In genomic region chr7:44123190-44124003, GRCh38 we compare ENCODE assay signal across 1 cellular context.
TF ChIP-seq lines count a peak whose summit lies in the region.

TSS of gene POLD2 (minus strand) at chr7:44123548. CDS start at chr7:44122053, 1,495 bp downstream.

TF ChIP-seq in K562, 482 proteins besides CTCF, POLR2A, EP300 and RAD21 (continued from another document and continues in another):
- TF ChIP-seq, protein P1, sequence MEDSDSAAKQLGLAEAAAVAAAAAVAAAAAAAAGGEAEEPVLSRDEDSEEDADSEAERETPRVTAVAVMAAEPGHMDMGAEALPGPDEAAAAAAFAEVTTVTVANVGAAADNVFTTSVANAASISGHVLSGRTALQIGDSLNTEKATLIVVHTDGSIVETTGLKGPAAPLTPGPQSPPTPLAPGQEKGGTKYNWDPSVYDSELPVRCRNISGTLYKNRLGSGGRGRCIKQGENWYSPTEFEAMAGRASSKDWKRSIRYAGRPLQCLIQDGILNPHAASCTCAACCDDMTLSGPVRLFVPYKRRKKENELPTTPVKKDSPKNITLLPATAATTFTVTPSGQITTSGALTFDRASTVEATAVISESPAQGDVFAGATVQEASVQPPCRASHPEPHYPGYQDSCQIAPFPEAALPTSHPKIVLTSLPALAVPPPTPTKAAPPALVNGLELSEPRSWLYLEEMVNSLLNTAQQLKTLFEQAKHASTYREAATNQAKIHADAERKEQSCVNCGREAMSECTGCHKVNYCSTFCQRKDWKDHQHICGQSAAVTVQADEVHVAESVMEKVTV (CRISPR knock-in tag; IDR thresholded peaks at IDR 0.05) = no peak
- TF ChIP-seq MXD1 (CRISPR knock-in tag; IDR thresholded peaks at IDR 0.05; ENCODE audit: borderline replicate concordance, poor library complexity, severe bottlenecking) (peak; percentile 61), ZNF133 (CRISPR knock-in tag; IDR thresholded peaks at IDR 0.05) (no peak), NUFIP1 (IDR thresholded peaks at IDR 0.05; ENCODE audit: partially characterized antibody) (peak; percentile 38), HIVEP1 (CRISPR knock-in tag; IDR thresholded peaks at IDR 0.05) (no peak), MITF (IDR thresholded peaks at IDR 0.05) (no peak), HEY1 (CRISPR knock-in tag; IDR thresholded peaks at IDR 0.05; ENCODE audit: borderline replicate concordance) (no peak), MAZ (CRISPR knock-in tag; conservative IDR thresholded peaks at IDR 0.05 in 1 of 2, IDR thresholded peaks at IDR 0.05 in 1 of 2) (peak; percentile 75 to 79; a peak in 2 of 4 replicates), ZNF696 (CRISPR knock-in tag; conservative IDR thresholded peaks at IDR 0.05) (no peak), ZFP36 (IDR thresholded peaks at IDR 0.05; ENCODE audit: low read depth, low read length, partially characterized antibody) (no peak), SMARCA4 (IDR thresholded peaks at IDR 0.05) (no peak), SMARCB1 (IDR thresholded peaks at IDR 0.05; ENCODE audit: insufficient read length, low read depth) (no peak), JUND (IDR thresholded peaks at IDR 0.05; ENCODE audit: borderline replicate concordance, low read depth, low read length) (0 out of 2 replicates have a peak, but pooled peaks have one; percentile 21), JUND (tag; IDR thresholded peaks at IDR 0.05; ENCODE audit: borderline replicate concordance, low read depth, low read length) (no peak), EGR1 (conservative IDR thresholded peaks at IDR 0.05) (peak; percentile 13; the same call in 1 of the 2 replicates), NFE2L1 (tag; IDR thresholded peaks at IDR 0.05; ENCODE audit: borderline replicate concordance, low read depth) (no peak), OTX1 (CRISPR knock-in tag; IDR thresholded peaks at IDR 0.05) (no peak; the same call in 1 of the 2 replicates), RFX5 (IDR thresholded peaks at IDR 0.05; ENCODE audit: low read depth, low read length) (peak; percentile 86), MEF2A (IDR thresholded peaks at IDR 0.05; ENCODE audit: control insufficient read depth, low read depth, low read length) (no peak), FOXA3 (CRISPR knock-in tag; conservative IDR thresholded peaks at IDR 0.05 in 1 of 2, IDR thresholded peaks at IDR 0.05 in 1 of 2) (no peak), HMGN3 (IDR thresholded peaks at IDR 0.05; ENCODE audit: borderline replicate concordance, extremely low read depth, insufficient read length, low read depth, low read length) (peak; percentile 71), SREBF2 (CRISPR knock-in tag; IDR thresholded peaks at IDR 0.05) (no peak), POLR3A (IDR thresholded peaks at IDR 0.05; ENCODE audit: borderline replicate concordance, extremely low read depth, insufficient read depth, insufficient read length) (no peak), PHF8 (IDR thresholded peaks at IDR 0.05; ENCODE audit: borderline replicate concordance, low read length) (peak; percentile 94), ETV5 (CRISPR knock-in tag; IDR thresholded peaks at IDR 0.05; ENCODE audit: low read depth) (peak; percentile 27; the same call in 1 of the 2 replicates), STAT5A (IDR thresholded peaks at IDR 0.05; ENCODE audit: borderline replicate concordance, low read length) (no peak)
- TF ChIP-seq, protein P2, sequence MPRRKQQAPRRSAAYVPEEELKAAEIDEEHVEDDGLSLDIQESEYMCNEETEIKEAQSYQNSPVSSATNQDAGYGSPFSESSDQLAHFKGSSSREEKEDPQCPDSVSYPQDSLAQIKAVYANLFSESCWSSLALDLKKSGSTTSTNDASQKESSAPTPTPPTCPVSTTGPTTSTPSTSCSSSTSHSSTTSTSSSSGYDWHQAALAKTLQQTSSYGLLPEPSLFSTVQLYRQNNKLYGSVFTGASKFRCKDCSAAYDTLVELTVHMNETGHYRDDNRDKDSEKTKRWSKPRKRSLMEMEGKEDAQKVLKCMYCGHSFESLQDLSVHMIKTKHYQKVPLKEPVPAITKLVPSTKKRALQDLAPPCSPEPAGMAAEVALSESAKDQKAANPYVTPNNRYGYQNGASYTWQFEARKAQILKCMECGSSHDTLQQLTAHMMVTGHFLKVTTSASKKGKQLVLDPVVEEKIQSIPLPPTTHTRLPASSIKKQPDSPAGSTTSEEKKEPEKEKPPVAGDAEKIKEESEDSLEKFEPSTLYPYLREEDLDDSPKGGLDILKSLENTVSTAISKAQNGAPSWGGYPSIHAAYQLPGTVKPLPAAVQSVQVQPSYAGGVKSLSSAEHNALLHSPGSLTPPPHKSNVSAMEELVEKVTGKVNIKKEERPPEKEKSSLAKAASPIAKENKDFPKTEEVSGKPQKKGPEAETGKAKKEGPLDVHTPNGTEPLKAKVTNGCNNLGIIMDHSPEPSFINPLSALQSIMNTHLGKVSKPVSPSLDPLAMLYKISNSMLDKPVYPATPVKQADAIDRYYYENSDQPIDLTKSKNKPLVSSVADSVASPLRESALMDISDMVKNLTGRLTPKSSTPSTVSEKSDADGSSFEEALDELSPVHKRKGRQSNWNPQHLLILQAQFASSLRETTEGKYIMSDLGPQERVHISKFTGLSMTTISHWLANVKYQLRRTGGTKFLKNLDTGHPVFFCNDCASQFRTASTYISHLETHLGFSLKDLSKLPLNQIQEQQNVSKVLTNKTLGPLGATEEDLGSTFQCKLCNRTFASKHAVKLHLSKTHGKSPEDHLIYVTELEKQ (CRISPR knock-in tag; IDR thresholded peaks at IDR 0.05) = no peak
- TF ChIP-seq, protein P3, sequence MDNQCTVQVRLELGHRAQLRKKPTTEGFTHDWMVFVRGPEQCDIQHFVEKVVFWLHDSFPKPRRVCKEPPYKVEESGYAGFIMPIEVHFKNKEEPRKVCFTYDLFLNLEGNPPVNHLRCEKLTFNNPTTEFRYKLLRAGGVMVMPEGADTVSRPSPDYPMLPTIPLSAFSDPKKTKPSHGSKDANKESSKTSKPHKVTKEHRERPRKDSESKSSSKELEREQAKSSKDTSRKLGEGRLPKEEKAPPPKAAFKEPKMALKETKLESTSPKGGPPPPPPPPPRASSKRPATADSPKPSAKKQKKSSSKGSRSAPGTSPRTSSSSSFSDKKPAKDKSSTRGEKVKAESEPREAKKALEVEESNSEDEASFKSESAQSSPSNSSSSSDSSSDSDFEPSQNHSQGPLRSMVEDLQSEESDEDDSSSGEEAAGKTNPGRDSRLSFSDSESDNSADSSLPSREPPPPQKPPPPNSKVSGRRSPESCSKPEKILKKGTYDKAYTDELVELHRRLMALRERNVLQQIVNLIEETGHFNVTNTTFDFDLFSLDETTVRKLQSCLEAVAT (IDR thresholded peaks at IDR 0.05) = no peak
- TF ChIP-seq, protein P4, sequence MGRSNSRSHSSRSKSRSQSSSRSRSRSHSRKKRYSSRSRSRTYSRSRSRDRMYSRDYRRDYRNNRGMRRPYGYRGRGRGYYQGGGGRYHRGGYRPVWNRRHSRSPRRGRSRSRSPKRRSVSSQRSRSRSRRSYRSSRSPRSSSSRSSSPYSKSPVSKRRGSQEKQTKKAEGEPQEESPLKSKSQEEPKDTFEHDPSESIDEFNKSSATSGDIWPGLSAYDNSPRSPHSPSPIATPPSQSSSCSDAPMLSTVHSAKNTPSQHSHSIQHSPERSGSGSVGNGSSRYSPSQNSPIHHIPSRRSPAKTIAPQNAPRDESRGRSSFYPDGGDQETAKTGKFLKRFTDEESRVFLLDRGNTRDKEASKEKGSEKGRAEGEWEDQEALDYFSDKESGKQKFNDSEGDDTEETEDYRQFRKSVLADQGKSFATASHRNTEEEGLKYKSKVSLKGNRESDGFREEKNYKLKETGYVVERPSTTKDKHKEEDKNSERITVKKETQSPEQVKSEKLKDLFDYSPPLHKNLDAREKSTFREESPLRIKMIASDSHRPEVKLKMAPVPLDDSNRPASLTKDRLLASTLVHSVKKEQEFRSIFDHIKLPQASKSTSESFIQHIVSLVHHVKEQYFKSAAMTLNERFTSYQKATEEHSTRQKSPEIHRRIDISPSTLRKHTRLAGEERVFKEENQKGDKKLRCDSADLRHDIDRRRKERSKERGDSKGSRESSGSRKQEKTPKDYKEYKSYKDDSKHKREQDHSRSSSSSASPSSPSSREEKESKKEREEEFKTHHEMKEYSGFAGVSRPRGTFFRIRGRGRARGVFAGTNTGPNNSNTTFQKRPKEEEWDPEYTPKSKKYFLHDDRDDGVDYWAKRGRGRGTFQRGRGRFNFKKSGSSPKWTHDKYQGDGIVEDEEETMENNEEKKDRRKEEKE (IDR thresholded peaks at IDR 0.05; ENCODE audit: borderline replicate concordance in 1 of 2, control insufficient read depth in 1 of 2, low read depth in 2 of 2, low read length in 1 of 2) = no peak
- TF ChIP-seq, protein P5, sequence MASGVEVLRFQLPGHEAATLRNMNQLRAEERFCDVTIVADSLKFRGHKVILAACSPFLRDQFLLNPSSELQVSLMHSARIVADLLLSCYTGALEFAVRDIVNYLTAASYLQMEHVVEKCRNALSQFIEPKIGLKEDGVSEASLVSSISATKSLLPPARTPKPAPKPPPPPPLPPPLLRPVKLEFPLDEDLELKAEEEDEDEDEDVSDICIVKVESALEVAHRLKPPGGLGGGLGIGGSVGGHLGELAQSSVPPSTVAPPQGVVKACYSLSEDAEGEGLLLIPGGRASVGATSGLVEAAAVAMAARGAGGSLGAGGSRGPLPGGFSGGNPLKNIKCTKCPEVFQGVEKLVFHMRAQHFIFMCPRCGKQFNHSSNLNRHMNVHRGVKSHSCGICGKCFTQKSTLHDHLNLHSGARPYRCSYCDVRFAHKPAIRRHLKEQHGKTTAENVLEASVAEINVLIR (CRISPR knock-in tag; IDR thresholded peaks at IDR 0.05) = no peak
- TF ChIP-seq, protein P6, sequence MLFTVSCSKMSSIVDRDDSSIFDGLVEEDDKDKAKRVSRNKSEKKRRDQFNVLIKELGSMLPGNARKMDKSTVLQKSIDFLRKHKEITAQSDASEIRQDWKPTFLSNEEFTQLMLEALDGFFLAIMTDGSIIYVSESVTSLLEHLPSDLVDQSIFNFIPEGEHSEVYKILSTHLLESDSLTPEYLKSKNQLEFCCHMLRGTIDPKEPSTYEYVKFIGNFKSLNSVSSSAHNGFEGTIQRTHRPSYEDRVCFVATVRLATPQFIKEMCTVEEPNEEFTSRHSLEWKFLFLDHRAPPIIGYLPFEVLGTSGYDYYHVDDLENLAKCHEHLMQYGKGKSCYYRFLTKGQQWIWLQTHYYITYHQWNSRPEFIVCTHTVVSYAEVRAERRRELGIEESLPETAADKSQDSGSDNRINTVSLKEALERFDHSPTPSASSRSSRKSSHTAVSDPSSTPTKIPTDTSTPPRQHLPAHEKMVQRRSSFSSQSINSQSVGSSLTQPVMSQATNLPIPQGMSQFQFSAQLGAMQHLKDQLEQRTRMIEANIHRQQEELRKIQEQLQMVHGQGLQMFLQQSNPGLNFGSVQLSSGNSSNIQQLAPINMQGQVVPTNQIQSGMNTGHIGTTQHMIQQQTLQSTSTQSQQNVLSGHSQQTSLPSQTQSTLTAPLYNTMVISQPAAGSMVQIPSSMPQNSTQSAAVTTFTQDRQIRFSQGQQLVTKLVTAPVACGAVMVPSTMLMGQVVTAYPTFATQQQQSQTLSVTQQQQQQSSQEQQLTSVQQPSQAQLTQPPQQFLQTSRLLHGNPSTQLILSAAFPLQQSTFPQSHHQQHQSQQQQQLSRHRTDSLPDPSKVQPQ (CRISPR knock-in tag; IDR thresholded peaks at IDR 0.05; ENCODE audit: borderline replicate concordance) = no peak
- TF ChIP-seq, protein P7, sequence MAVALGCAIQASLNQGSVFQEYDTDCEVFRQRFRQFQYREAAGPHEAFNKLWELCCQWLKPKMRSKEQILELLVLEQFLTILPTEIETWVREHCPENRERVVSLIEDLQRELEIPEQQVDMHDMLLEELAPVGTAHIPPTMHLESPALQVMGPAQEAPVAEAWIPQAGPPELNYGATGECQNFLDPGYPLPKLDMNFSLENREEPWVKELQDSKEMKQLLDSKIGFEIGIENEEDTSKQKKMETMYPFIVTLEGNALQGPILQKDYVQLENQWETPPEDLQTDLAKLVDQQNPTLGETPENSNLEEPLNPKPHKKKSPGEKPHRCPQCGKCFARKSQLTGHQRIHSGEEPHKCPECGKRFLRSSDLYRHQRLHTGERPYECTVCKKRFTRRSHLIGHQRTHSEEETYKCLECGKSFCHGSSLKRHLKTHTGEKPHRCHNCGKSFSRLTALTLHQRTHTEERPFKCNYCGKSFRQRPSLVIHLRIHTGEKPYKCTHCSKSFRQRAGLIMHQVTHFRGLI (CRISPR knock-in tag; IDR thresholded peaks at IDR 0.05) = no peak
- TF ChIP-seq, protein P8, sequence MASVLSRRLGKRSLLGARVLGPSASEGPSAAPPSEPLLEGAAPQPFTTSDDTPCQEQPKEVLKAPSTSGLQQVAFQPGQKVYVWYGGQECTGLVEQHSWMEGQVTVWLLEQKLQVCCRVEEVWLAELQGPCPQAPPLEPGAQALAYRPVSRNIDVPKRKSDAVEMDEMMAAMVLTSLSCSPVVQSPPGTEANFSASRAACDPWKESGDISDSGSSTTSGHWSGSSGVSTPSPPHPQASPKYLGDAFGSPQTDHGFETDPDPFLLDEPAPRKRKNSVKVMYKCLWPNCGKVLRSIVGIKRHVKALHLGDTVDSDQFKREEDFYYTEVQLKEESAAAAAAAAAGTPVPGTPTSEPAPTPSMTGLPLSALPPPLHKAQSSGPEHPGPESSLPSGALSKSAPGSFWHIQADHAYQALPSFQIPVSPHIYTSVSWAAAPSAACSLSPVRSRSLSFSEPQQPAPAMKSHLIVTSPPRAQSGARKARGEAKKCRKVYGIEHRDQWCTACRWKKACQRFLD (CRISPR knock-in tag; IDR thresholded peaks at IDR 0.05) = no peak
- TF ChIP-seq, protein P9, sequence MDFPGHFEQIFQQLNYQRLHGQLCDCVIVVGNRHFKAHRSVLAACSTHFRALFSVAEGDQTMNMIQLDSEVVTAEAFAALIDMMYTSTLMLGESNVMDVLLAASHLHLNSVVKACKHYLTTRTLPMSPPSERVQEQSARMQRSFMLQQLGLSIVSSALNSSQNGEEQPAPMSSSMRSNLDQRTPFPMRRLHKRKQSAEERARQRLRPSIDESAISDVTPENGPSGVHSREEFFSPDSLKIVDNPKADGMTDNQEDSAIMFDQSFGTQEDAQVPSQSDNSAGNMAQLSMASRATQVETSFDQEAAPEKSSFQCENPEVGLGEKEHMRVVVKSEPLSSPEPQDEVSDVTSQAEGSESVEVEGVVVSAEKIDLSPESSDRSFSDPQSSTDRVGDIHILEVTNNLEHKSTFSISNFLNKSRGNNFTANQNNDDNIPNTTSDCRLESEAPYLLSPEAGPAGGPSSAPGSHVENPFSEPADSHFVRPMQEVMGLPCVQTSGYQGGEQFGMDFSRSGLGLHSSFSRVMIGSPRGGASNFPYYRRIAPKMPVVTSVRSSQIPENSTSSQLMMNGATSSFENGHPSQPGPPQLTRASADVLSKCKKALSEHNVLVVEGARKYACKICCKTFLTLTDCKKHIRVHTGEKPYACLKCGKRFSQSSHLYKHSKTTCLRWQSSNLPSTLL (IDR thresholded peaks at IDR 0.05) = no peak
